In the genomic region with DNA sequence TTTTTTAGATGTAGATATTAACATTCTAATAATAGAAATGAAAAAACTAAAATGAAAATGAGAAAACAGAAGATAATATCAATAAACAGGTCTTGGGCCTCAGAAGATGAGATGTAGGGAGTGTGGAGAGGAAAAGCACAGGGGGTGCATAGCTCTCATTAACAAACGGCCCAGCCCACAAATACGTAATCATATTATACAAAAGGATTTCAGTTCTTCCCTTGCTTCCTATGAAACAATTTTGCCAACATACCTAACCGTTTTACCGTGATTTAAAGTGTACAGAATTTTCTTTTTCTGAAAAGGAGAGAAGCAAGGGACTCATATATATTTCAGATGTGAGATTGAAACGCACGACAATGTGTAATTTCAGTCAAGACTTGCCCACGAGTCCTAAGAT, we compare ENCODE assay signal across 8 cellular contexts.
DNase-seq lines count a peak whose midpoint lies in the region; ATAC-seq and TF ChIP-seq lines count a peak whose summit lies in the region.

No MANE protein-coding gene starts in this region.

- H3K9me3 Mint-ChIP-seq in naive B cell: peaks cover 0 to 2% (median 0%) of the 10 kb centered on the region in 7 donors

- no peak overlapping the region for H3K4me3 Mint-ChIP-seq in naive B cell

- no peaks in the 10 kb centered on the region for H4K20me1 ChIP-seq in mammary epithelial cell (ENCODE audit: insufficient read depth, low read length)

- H3K4me1 ChIP-seq in mammary epithelial cell (ENCODE audit: insufficient read depth, low read length): peaks cover 8% of the 10 kb centered on the region

- H3K36me3 ChIP-seq in MG63 (no peaks in the 10 kb centered on the region; the same call in none of the 2 replicates), mammary epithelial cell (ENCODE audit: insufficient read depth, low read length) (no peaks in the 10 kb centered on the region)

- H2AFZ ChIP-seq in mammary epithelial cell (ENCODE audit: low read depth, low read length): peak overlapping the region; percentile 82

- 0% methylated on average over 6 of the region's 7 CpGs for WGBS in mammary epithelial cell (ENCODE audit: low coverage, missing lambda C conversion rate)

- no peaks in the 10 kb centered on the region for H3K36me3 Mint-ChIP-seq in naive B cell

- intact Hi-C loops in mammary epithelial cell (cut with micrococcal nuclease): no loop called here

- no TSS peak for BruUV-seq in mammary epithelial cell (replicated peaks; lab: Mats Ljungman, UMichigan)

- no peaks in the 10 kb centered on the region for H3K27me3 Mint-ChIP-seq in naive B cell

- in situ Hi-C loops in mammary epithelial cell (cut with MboI; ENCODE audit: low sequenced_read_pairs in 2 of 2): loop anchor here in 1 of 2 donors (25.0 kb wide), 1 partner anchor 914 kb away; a partner anchor contains a TSS

- H3K9me3 ChIP-seq in MG63 (no peaks in the 10 kb centered on the region), mammary epithelial cell (replicated peaks; ENCODE audit: insufficient read depth, low read length) (peaks cover 6% of the 10 kb centered on the region)

- peak overlapping the region; percentile 84 for H3K4me3 ChIP-seq in MG63
- H3K4me3 ChIP-seq in mammary epithelial cell (replicated peaks in 1 of 3; ENCODE audit: insufficient read depth in 1 of 3, low read depth in 2 of 3, low read length in 3 of 3): peak overlapping the region; percentile 57 to 76 (median 68)

- peak overlapping the region; percentile 80 for H3K4me2 ChIP-seq in mammary epithelial cell (ENCODE audit: insufficient read depth, low read depth, low read length)

- ATAC-seq in naive B cell (ENCODE audit: low read depth in 2 of 2) (peak; percentile 2 to 25), GM18519 (IDR thresholded peaks at IDR 0.05; ENCODE audit: low FRiP score, unreplicated experiment) (no peak)

- CTCF ChIA-PET in mammary epithelial cell (lab: Charles Lee; ENCODE audit: low non-redundant PET): no interaction called here

- H3K27ac Mint-ChIP-seq in naive B cell: no peak overlapping the region

- DNase-seq in DMS 273 (lab: John Stamatoyannopoulos, UW; ENCODE audit: unreplicated experiment): peak; percentile 16
- DNase-seq in DMS 273 treated with DMSO at 0.1 percent for 48 hours (lab: John Stamatoyannopoulos, UW): no peak
- DNase-seq in MG63: no peak
- DNase-seq in mammary epithelial cell: no peak
- no peak for DNase-seq in naive B cell
- DNase-seq in GDM1 (lab: John Stamatoyannopoulos, UW): no peak
- no peak for DNase-seq in COLO668 (lab: John Stamatoyannopoulos, UW; ENCODE audit: unreplicated experiment)

- TF ChIP-seq CTCF in mammary epithelial cell (conservative IDR thresholded peaks at IDR 0.05 in 1 of 2, IDR thresholded peaks at IDR 0.05 in 1 of 2; ENCODE audit: extremely low read depth in 1 of 2, insufficient read depth in 1 of 2, low read depth in 1 of 2, low read length in 2 of 2): no peak

- peaks cover 6 to 17% (median 13%) of the 10 kb centered on the region in 3 donors for H3K4me1 Mint-ChIP-seq in naive B cell

- peak overlapping the region; percentile 89 for H3K9ac ChIP-seq in mammary epithelial cell (ENCODE audit: insufficient read depth, low read length)

- peak overlapping the region; percentile 98 for H3K27ac ChIP-seq in mammary epithelial cell (ENCODE audit: insufficient read depth, low read depth, low read length)

- H3K79me2 ChIP-seq in mammary epithelial cell (ENCODE audit: insufficient read depth, low read length): peaks cover 4% of the 10 kb centered on the region

- H3K27me3 ChIP-seq in MG63 (no peaks in the 10 kb centered on the region), mammary epithelial cell (ENCODE audit: insufficient read depth, low read length) (no peaks in the 10 kb centered on the region)

- dilution Hi-C loops in mammary epithelial cell (cut with HindIII; ENCODE audit: low sequenced_read_pairs): no loop called here
